ENCODE assay signal across 11 cellular contexts in the genomic region with DNA sequence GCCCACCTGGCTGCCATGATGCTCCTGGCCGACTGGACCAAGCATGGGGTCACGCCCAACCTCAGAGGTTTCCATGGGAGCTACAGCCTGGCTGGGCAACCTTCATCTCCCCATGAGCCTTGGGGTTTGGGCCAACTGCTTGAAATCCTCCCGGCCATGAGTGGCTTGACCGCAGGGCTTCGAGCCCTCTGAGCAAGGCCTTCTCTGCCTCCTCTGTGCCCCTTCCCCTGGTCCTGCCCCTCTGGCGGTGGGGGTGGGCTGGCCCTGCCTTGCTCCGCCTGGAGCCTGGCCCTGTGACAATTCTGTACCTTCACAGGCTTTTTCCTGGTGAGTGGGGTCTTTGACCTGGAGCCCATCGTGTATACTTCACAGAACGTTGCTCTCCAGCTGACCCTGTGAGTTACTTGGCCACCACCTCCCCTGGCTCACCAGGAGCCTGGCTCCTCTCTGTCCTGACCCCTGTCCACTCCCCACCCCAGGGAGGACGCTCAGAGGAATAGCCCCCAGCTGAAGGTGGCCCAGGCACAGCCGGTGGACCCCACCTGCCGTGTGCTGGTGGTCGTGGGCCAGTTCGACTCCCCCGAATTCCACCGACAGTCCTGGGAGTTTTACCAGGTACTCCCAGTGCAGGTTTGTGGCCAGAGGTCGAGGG. TPM values are rescaled to one million over a fixed set of nuclear protein-coding genes. Genes with fewer than 3 reads are reported as not detected.
DNase-seq lines count a peak whose midpoint lies in the region; ATAC-seq and TF ChIP-seq lines count a peak whose summit lies in the region.
"Had no signal": no experiment of that assay in that cellular context is flagged by ENCODE, and none has a peak within 500 bp of the region (broad histone marks: within the 10 kb centered on the region; RNA-seq: fewer than 3 reads in every experiment).

No MANE protein-coding gene starts in this region.

- no peaks in the 10 kb centered on the region for H3K4me1 ChIP-seq in esophagus muscularis mucosa
- H3K4me1 ChIP-seq: Caco-2 had no signal

- TF ChIP-seq EP300 in esophagus muscularis mucosa (IDR thresholded peaks at IDR 0.05), result no peak

- intact Hi-C loops in sciatic nerve (cut with DNase I) (no loop called here), esophagus muscularis mucosa (cut with DNase I) (no loop called here)

- no peaks in the 10 kb centered on the region for H3K9me3 ChIP-seq in esophagus muscularis mucosa
- H3K9me3 ChIP-seq: Caco-2 had no signal

- peak; percentile 12 for ATAC-seq in left lobe of liver
- ATAC-seq in sciatic nerve, result peak; percentile 32

- no peak for TF ChIP-seq POLR2A in esophagus muscularis mucosa (IDR thresholded peaks at IDR 0.05; ENCODE audit: low read depth)

- TF ChIP-seq CTCF in coronary artery (IDR thresholded peaks at IDR 0.05), result no peak
- TF ChIP-seq CTCF in esophagus muscularis mucosa (IDR thresholded peaks at IDR 0.05), result no peak

- H3K4me3 ChIP-seq in coronary artery, result no peak overlapping the region
- H3K4me3 ChIP-seq in esophagus muscularis mucosa, result no peak overlapping the region

- DNase-seq in coronary artery (ENCODE audit: low spot score) (peak; percentile 66), left lobe of liver (ENCODE audit: low spot score) (no peak), sciatic nerve (ENCODE audit: low spot score) (no peak), dedifferentiated amniotic fluid mesenchymal stem cell (ENCODE audit: extremely low spot score) (no peak), NCI-H1092 treated with DMSO at 0.1 percent for 48 hours (lab: John Stamatoyannopoulos, UW) (no peak), esophagus muscularis mucosa (ENCODE audit: extremely low spot score) (no peak)
- DNase-seq: AML-193; Caco-2; CD4-positive, alpha-beta T cell; H9 had no signal

- H3K36me3 ChIP-seq in esophagus muscularis mucosa, result peaks cover 0 to 48% (median 30%) of the 10 kb centered on the region in 4 donors

- WGBS in esophagus muscularis mucosa, result 98% methylated on average over 7 of the region's 17 CpGs

- H3K27me3 ChIP-seq in esophagus muscularis mucosa, result no peaks in the 10 kb centered on the region

- H3K27ac ChIP-seq in coronary artery (no peak overlapping the region), esophagus muscularis mucosa (replicated peaks in 1 of 4) (no peak overlapping the region)
- H3K27ac ChIP-seq: C4-2B had no signal

RNA-seq across cellular contexts. Expression of gene BIRC5, which starts 8.8 kb away (rescaled TPM):
- total RNA-seq in left lobe of liver, result 0.88 TPM
- total RNA-seq in sciatic nerve, result 1.4 TPM
- 1 to 10 TPM in 1 of 4 donors, under 1 TPM in 2, not detected in 1; under 0.01 to 2.0 (median 0.13) TPM for total RNA-seq in esophagus muscularis mucosa

RNA-seq across cellular contexts. Expression of gene AFMID, which starts 18.1 kb away (rescaled TPM):
- 145 TPM for total RNA-seq in left lobe of liver
- total RNA-seq in sciatic nerve, result 33.6 TPM
- total RNA-seq in esophagus muscularis mucosa, result 10 to 100 TPM; 15.7 to 44.3 (median 25.4) TPM

RNA-seq across cellular contexts. Expression of gene TK1, which starts 18.4 kb away (rescaled TPM):
- total RNA-seq in left lobe of liver (2.6 TPM), sciatic nerve (1.8 TPM), esophagus muscularis mucosa (10 to 100 TPM in 2 of 4 donors, 1 to 10 TPM in 2; 7.9 to 22.1 (median 14.5) TPM)

RNA-seq across cellular contexts. Expression of gene TMEM235, which starts 26.2 kb away (rescaled TPM):
- total RNA-seq in left lobe of liver (not detected), sciatic nerve (not detected), esophagus muscularis mucosa (not detected)
- total RNA-seq: Caco-2; CD4-positive, alpha-beta T cell had no signal

RNA-seq across cellular contexts. Expression of gene SYNGR2, which starts 36.9 kb away (rescaled TPM):
- total RNA-seq in left lobe of liver, result 44.1 TPM
- total RNA-seq in sciatic nerve, result 73.6 TPM
- total RNA-seq in esophagus muscularis mucosa, result 100 to 1,000 TPM in 2 of 4 donors, 10 to 100 TPM in 2; 63.1 to 164 (median 124) TPM
